ENCODE assay signal across 10 cellular contexts in the genomic region with DNA sequence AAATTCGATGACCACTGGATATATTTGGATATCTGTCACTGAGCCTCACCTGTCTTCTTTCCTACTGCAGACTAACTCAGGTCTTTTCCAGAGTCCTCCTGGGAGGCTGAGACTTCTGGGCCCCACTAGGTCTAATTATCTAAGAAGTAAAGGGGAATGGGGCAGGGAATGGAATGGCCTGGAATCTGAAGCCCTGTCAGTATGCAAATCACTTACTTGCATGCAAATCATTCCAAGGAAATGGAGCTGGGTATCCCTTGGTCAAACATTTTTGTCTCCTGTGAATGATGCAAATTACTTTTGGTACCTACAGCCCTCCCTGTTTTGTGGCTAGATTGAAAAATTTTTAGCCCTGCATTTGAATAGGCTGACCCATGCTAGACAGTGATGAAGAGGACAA. TPM values are rescaled to one million over a fixed set of nuclear protein-coding genes. Genes with fewer than 3 reads are reported as not detected.
"Had no signal": no experiment of that assay in that cellular context is flagged by ENCODE, and none has a peak within 500 bp of the region (broad histone marks: within the 10 kb centered on the region; RNA-seq: fewer than 3 reads in every experiment).

No MANE protein-coding gene starts in this region.

- FAIRE-seq: H54, HTR-8/SVneo, K562 had no signal

- DNase-seq: GOT3, HFFc6, IMR-90, KG1 had no signal

- H3K4me3 Mint-ChIP-seq: HFFc6 had no signal

- H3K36me3 ChIP-seq: HAP-1 had no signal

- H3K4me1 ChIP-seq: HAP-1 had no signal

- H3K9me3 ChIP-seq: HAP-1 had no signal

- H3K27ac Mint-ChIP-seq: HFFc6 had no signal

- H3K4me3 ChIP-seq: HAP-1, K562 had no signal

- H3K9me3 Mint-ChIP-seq: HFFc6 had no signal

- ATAC-seq: HCT116, K562 had no signal

RNA-seq across cellular contexts. Expression of gene SPSB4, which starts 5.3 kb away (rescaled TPM):
- total RNA-seq: HFFc6, HT-29, IMR-90, K562 had no signal
- polyA plus RNA-seq: IMR-90, K562 had no signal
